Comparison of ENCODE assay signal across 18 cellular contexts in the genomic region with DNA sequence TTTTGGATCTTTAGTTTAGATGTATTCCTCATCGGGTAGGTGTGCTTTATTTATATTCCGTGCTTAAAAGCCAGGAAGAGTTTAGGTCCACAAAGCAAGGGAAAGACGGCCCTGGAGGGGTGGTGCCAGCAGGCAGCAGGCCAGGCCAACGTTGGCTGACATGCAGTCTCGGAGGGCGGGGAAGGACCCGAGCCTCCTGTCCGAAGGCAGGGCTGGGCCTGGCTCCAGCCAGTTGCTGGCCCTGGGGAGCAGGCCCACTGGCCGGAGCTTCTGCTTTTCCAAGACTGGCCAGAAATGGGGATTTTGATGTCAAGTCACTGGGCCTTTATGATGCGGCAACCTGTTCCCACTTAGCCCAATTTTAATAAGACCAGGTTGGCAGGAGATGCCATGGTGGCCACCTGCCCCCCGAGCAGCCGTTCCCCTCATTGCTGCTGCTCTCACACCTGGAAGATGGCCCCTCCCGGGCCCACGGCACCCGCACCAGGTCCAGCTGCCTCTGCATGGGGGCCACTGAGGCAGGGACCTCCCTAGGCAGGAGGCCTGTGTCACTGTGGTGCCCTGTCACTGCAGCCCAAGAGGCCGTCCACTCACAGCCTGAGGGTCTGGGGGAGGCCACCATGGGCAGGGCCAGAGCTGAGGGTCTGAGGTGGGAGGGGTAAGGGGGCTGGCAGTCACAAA. TPM values are rescaled to one million over a fixed set of nuclear protein-coding genes. Genes with fewer than 3 reads are reported as not detected.
A peak's percentile ranks its signal among the peaks of the same experiment; 100 is the strongest.
DNase-seq lines count a peak whose midpoint lies in the region; ATAC-seq and TF ChIP-seq lines count a peak whose summit lies in the region.
"Had no signal": no experiment of that assay in that cellular context is flagged by ENCODE, and none has a peak within 500 bp of the region (broad histone marks: within the 10 kb centered on the region; RNA-seq: fewer than 3 reads in every experiment).

No MANE protein-coding gene starts in this region.

- TF ChIP-seq POLR2A in upper lobe of left lung (IDR thresholded peaks at IDR 0.05), result no peak

- peaks cover 3% of the 10 kb centered on the region for H3K27me3 Mint-ChIP-seq in glutamatergic neuron (ENCODE audit: unreplicated experiment)
- H3K27me3 Mint-ChIP-seq in osteocyte (ENCODE audit: unreplicated experiment), result no peaks in the 10 kb centered on the region

- H3K36me3 Mint-ChIP-seq in glutamatergic neuron (ENCODE audit: unreplicated experiment), result no peaks in the 10 kb centered on the region
- peaks cover 6% of the 10 kb centered on the region for H3K36me3 Mint-ChIP-seq in osteocyte (ENCODE audit: unreplicated experiment)

- H3K27ac ChIP-seq in SU-DHL-6 (ENCODE audit: low read depth, low read length), result peak overlapping the region; percentile 82; the same call in 1 of the 2 replicates
- peak overlapping the region; percentile 27 for H3K27ac ChIP-seq in muscle layer of colon (ENCODE audit: low read depth, low read length)
- H3K27ac ChIP-seq in upper lobe of left lung, result peak overlapping the region; percentile 39 to 83 (median 64)

- peaks cover 37% of the 10 kb centered on the region for H3K4me1 Mint-ChIP-seq in glutamatergic neuron (ENCODE audit: low read depth, unreplicated experiment)
- peaks cover 11% of the 10 kb centered on the region for H3K4me1 Mint-ChIP-seq in osteocyte (ENCODE audit: unreplicated experiment)

- H3K36me3 ChIP-seq in SU-DHL-6 (ENCODE audit: low read length), result no peaks in the 10 kb centered on the region
- no peaks in the 10 kb centered on the region for H3K36me3 ChIP-seq in muscle layer of colon (ENCODE audit: insufficient read depth, low read length)
- peaks cover 0 to 38% (median 17%) of the 10 kb centered on the region in 4 donors for H3K36me3 ChIP-seq in upper lobe of left lung

- H3K4me3 Mint-ChIP-seq in glutamatergic neuron (ENCODE audit: unreplicated experiment), result peak overlapping the region; percentile 49
- H3K4me3 Mint-ChIP-seq in osteocyte (ENCODE audit: unreplicated experiment), result no peak overlapping the region
- H3K4me3 Mint-ChIP-seq: GM23338 had no signal

- peaks cover 37% of the 10 kb centered on the region for H3F3A ChIP-seq in SU-DHL-6 (ENCODE audit: insufficient read depth)

- H4K20me1 ChIP-seq in SU-DHL-6 (ENCODE audit: low read depth, low read length), result no peaks in the 10 kb centered on the region

- H3K9me2 ChIP-seq in SU-DHL-6 (replicated peaks; ENCODE audit: insufficient read depth, low read length), result no peaks in the 10 kb centered on the region

- H3K4me1 ChIP-seq in muscle layer of colon (ENCODE audit: insufficient read depth, low read length) (peaks cover 31% of the 10 kb centered on the region), upper lobe of left lung (peaks cover 48 to 87% (median 72%) of the 10 kb centered on the region in 4 donors)

- no peak for DNase-seq in glutamatergic neuron
- peak; percentile 75 to 91 for DNase-seq in upper lobe of left lung
- DNase-seq in activated effector memory CD4-positive, alpha-beta T cell treated with anti-CD3 and anti-CD28 coated beads, Interleukin-2, amount 50 U/mL, for 16 hours, result no peak
- no peak for DNase-seq in osteocyte (ENCODE audit: extremely low spot score, unreplicated experiment)
- DNase-seq in activated gamma-delta T cell (lab: John Stamatoyannopoulos, UW), result no peak
- DNase-seq: Calu3, NCI-H1092, NCI-H82 had no signal

- H3K4me3 ChIP-seq in SU-DHL-6 (ENCODE audit: insufficient read depth, low read length, poor library complexity, severe bottlenecking), result no peak overlapping the region
- no peak overlapping the region for H3K4me3 ChIP-seq in muscle layer of colon (ENCODE audit: low read depth in 1 of 2, low read length in 2 of 2)
- no peak overlapping the region for H3K4me3 ChIP-seq in upper lobe of left lung
- H3K4me3 ChIP-seq: GM23338 had no signal

- TF ChIP-seq CTCF in SU-DHL-6 (IDR thresholded peaks at IDR 0.05; ENCODE audit: insufficient read depth, low read length, poor library complexity, severe bottlenecking), result no peak
- no peak for TF ChIP-seq CTCF in glutamatergic neuron (IDR thresholded peaks at IDR 0.05; ENCODE audit: partially characterized antibody, unreplicated experiment)
- no peak for TF ChIP-seq CTCF in upper lobe of left lung (IDR thresholded peaks at IDR 0.05)
- no peak for TF ChIP-seq CTCF in osteocyte (IDR thresholded peaks at IDR 0.05)

- WGBS in upper lobe of left lung, 2 donors, result 38 to 51% methylated on average over 9 to 16 of the region's 16 CpGs

- H3K79me2 ChIP-seq in SU-DHL-6 (ENCODE audit: insufficient read depth, low read length), result peaks cover 30% of the 10 kb centered on the region; the same call in 1 of the 2 replicates

- H2AFZ ChIP-seq in SU-DHL-6 (ENCODE audit: low read depth, low read length, severe bottlenecking), result no peak overlapping the region
- H2AFZ ChIP-seq: GM23338 had no signal

- TF ChIP-seq EP300 in upper lobe of left lung (IDR thresholded peaks at IDR 0.05), result no peak

- no peak overlapping the region for H3K4me2 ChIP-seq in SU-DHL-6 (ENCODE audit: low read depth, low read length, poor library complexity, severe bottlenecking)
- H3K4me2 ChIP-seq: GM23338 had no signal

- H3K27ac Mint-ChIP-seq in glutamatergic neuron (ENCODE audit: unreplicated experiment) (no peak overlapping the region), osteocyte (ENCODE audit: unreplicated experiment) (no peak overlapping the region)
- H3K27ac Mint-ChIP-seq: activated T-helper 2 cell treated with anti-CD3 and anti-CD28 coated beads, Interferon-gamma antibody, Interleukin-2, Interleukin-4, amounts not matched to agents 10 μg/mL and 5 μg/mL and 100 μg/mL, durations not matched to agents 14 hours and 24 hours and 36 hours; GM23338 had no signal

- H3K9me3 ChIP-seq in SU-DHL-6 (ENCODE audit: insufficient read depth, low read length), result no peaks in the 10 kb centered on the region
- H3K9me3 ChIP-seq in muscle layer of colon (ENCODE audit: low read length), result no peaks in the 10 kb centered on the region
- H3K9me3 ChIP-seq in upper lobe of left lung, result no peaks in the 10 kb centered on the region

- peak in 1 of 2 donors; percentile 69 for ATAC-seq in upper lobe of left lung (ENCODE audit: low FRiP score in 2 of 2)
- no peak for ATAC-seq in GM21529 (IDR thresholded peaks at IDR 0.05; ENCODE audit: unreplicated experiment)
- ATAC-seq: GM23338, SK-N-SH treated with all-trans-retinoic acid at 6 μM for 48 hours had no signal

- H3K9me3 Mint-ChIP-seq in glutamatergic neuron (ENCODE audit: unreplicated experiment) (peaks cover 6% of the 10 kb centered on the region), osteocyte (ENCODE audit: unreplicated experiment) (no peaks in the 10 kb centered on the region)
- H3K9me3 Mint-ChIP-seq: activated T-helper 2 cell treated with anti-CD3 and anti-CD28 coated beads, Interferon-gamma antibody, Interleukin-2, Interleukin-4, amounts not matched to agents 10 μg/mL and 5 μg/mL and 100 μg/mL, durations not matched to agents 14 hours and 24 hours and 36 hours; GM23338 had no signal

- H3K9ac ChIP-seq in SU-DHL-6 (ENCODE audit: low read length) (no peak overlapping the region), muscle layer of colon (ENCODE audit: low read length) (no peak overlapping the region)

- H3K27me3 ChIP-seq in SU-DHL-6 (ENCODE audit: low read length) (no peaks in the 10 kb centered on the region), muscle layer of colon (ENCODE audit: control insufficient read depth in 1 of 2, insufficient read depth in 2 of 2, low read length in 2 of 2) (no peaks in the 10 kb centered on the region), upper lobe of left lung (no peaks in the 10 kb centered on the region)

RNA-seq across cellular contexts. Expression of a gene that starts 23.2 kb away (rescaled TPM):
- 113 TPM for total RNA-seq in glutamatergic neuron (ENCODE audit: unreplicated experiment)
- total RNA-seq in upper lobe of left lung, result 100 to 1,000 TPM; 403 to 922 (median 538) TPM
- 37.9 and 39.9 TPM in 2 replicates for total RNA-seq in osteocyte

RNA-seq across cellular contexts. Expression of a gene that starts 55.3 kb away (rescaled TPM):
- 22.4 TPM for total RNA-seq in glutamatergic neuron (ENCODE audit: unreplicated experiment)
- 1 to 10 TPM in 1 of 6 donors, under 1 TPM in 3, not detected in 2; 0.15 to 1.2 (median 0.36) TPM for total RNA-seq in upper lobe of left lung
- total RNA-seq in osteocyte, result not detected in 2 replicates
- total RNA-seq: activated T-helper 2 cell treated with anti-CD3 and anti-CD28 coated beads, Interferon-gamma antibody, Interleukin-2, Interleukin-4, amounts not matched to agents 10 μg/mL and 5 μg/mL and 100 μg/mL, durations not matched to agents 14 hours and 24 hours and 36 hours; Calu3; fibroblast of villous mesenchyme; HT1080; kidney epithelial cell; pulmonary artery endothelial cell had no signal

Comparison
In these comparisons a context has a peak if more than half of its experiments do, and no peak if none do; other contexts are left out.
1. H3K27ac ChIP-seq: peak in every context shown above with its lines; median percentile 82 in SU-DHL-6; 64 in upper lobe of left lung; 27 in muscle layer of colon.
2. DNase-seq: peak in upper lobe of left lung (2 of 2); none in glutamatergic neuron (single experiment), activated effector memory CD4-positive, alpha-beta T cell treated with anti-CD3 and anti-CD28 coated beads, Interleukin-2, amount 50 U/mL, for 16 hours (single experiment), osteocyte (single experiment) and activated gamma-delta T cell (single experiment).
3. RNA of a gene that starts 55.3 kb away (total RNA-seq): 22.4 TPM in glutamatergic neuron (single experiment); 0.15 to 1.2 TPM in upper lobe of left lung and not detected in osteocyte; every median in the first group is over 10 times any median in the second.